Comparison of ENCODE assay signal across 9 cellular contexts in genomic region chr22:36363378-36363931, GRCh38. TPM values are rescaled to one million over a fixed set of nuclear protein-coding genes. Genes with fewer than 3 reads are reported as not detected.
A peak's percentile ranks its signal among the peaks of the same experiment; 100 is the strongest.
DNase-seq lines count a peak whose midpoint lies in the region; ATAC-seq, FAIRE-seq and TF ChIP-seq lines count a peak whose summit lies in the region.
"Had no signal": no experiment of that assay in that cellular context is flagged by ENCODE, and none has a peak within 500 bp of the region (broad histone marks: within the 10 kb centered on the region; RNA-seq: fewer than 3 reads in every experiment).

No MANE protein-coding gene starts in this region.

- H3K27me3 Mint-ChIP-seq in activated CD4-positive, alpha-beta T cell treated with anti-CD3 and anti-CD28 coated beads, Interleukin-2, amount 10 ng/mL, durations not matched to agents 24 days and 14 days: no peaks in the 10 kb centered on the region
- no peaks in the 10 kb centered on the region for H3K27me3 Mint-ChIP-seq in activated CD8-positive, alpha-beta T cell treated with anti-CD3 and anti-CD28 coated beads for 36 hours

- TF ChIP-seq CTCF in activated CD8-positive, alpha-beta T cell treated with anti-CD3 and anti-CD28 coated beads for 36 hours (IDR thresholded peaks at IDR 0.05): no peak

- H3K36me3 ChIP-seq in subcutaneous abdominal adipose tissue (ENCODE audit: control insufficient read depth in 5 of 5, insufficient read depth in 5 of 5, low read length in 5 of 5): peaks cover 0 to 14% (median 2%) of the 10 kb centered on the region in 5 donors

- H3K4me1 Mint-ChIP-seq in activated CD4-positive, alpha-beta T cell treated with anti-CD3 and anti-CD28 coated beads, Interleukin-2, amount 10 ng/mL, durations not matched to agents 24 days and 14 days: peaks cover 83% of the 10 kb centered on the region
- peaks cover 94% of the 10 kb centered on the region for H3K4me1 Mint-ChIP-seq in activated CD8-positive, alpha-beta T cell treated with anti-CD3 and anti-CD28 coated beads for 36 hours (ENCODE audit: low read depth)

- peaks cover 25 to 98% (median 77%) of the 10 kb centered on the region in 5 donors for H3K4me1 ChIP-seq in subcutaneous abdominal adipose tissue (ENCODE audit: control insufficient read depth in 5 of 5, insufficient read depth in 5 of 5, low read length in 5 of 5)

- intact Hi-C loops in activated CD4-positive, alpha-beta T cell treated with anti-CD3 and anti-CD28 coated beads, Interleukin-2, amount 10 ng/mL, durations not matched to agents 24 days and 14 days (cut with micrococcal nuclease): no loop called here
- intact Hi-C loops in activated CD8-positive, alpha-beta T cell treated with anti-CD3 and anti-CD28 coated beads for 36 hours (cut with micrococcal nuclease): no loop called here
- intact Hi-C loops in left colon (cut with DNase I, micrococcal nuclease): no loop called here

- no peak overlapping the region for H3K4me3 ChIP-seq in subcutaneous abdominal adipose tissue (ENCODE audit: low read depth in 1 of 5, low read length in 5 of 5)

- H3K9me3 ChIP-seq in subcutaneous abdominal adipose tissue (ENCODE audit: control insufficient read depth in 5 of 5, low read length in 5 of 5): no peaks in the 10 kb centered on the region

- peak overlapping the region; percentile 79 for H3K4me3 Mint-ChIP-seq in activated CD4-positive, alpha-beta T cell treated with anti-CD3 and anti-CD28 coated beads, Interleukin-2, amount 10 ng/mL, durations not matched to agents 24 days and 14 days
- H3K4me3 Mint-ChIP-seq in activated CD8-positive, alpha-beta T cell treated with anti-CD3 and anti-CD28 coated beads for 36 hours: peak overlapping the region; percentile 69

- no peak for FAIRE-seq in GM12892 (lab: Jason Lieb, UNC)

- H3K27me3 ChIP-seq in subcutaneous abdominal adipose tissue (ENCODE audit: control insufficient read depth in 5 of 5, insufficient read depth in 4 of 5, low read length in 5 of 5): no peaks in the 10 kb centered on the region

- peak overlapping the region; percentile 89 for H3K27ac Mint-ChIP-seq in activated CD4-positive, alpha-beta T cell treated with anti-CD3 and anti-CD28 coated beads, Interleukin-2, amount 10 ng/mL, durations not matched to agents 24 days and 14 days
- peak overlapping the region; percentile 98 for H3K27ac Mint-ChIP-seq in activated CD8-positive, alpha-beta T cell treated with anti-CD3 and anti-CD28 coated beads for 36 hours

- H3K27ac ChIP-seq in subcutaneous abdominal adipose tissue (ENCODE audit: low read depth, low read length): peak overlapping the region; percentile 79
- H3K27ac ChIP-seq: KMS-11 had no signal

- ATAC-seq in activated CD8-positive, alpha-beta T cell treated with anti-CD3 and anti-CD28 coated beads for 36 hours: no peak
- peak; percentile 64 for ATAC-seq in left colon

- H3K9me3 Mint-ChIP-seq in activated CD4-positive, alpha-beta T cell treated with anti-CD3 and anti-CD28 coated beads, Interleukin-2, amount 10 ng/mL, durations not matched to agents 24 days and 14 days: no peaks in the 10 kb centered on the region
- no peaks in the 10 kb centered on the region for H3K9me3 Mint-ChIP-seq in activated CD8-positive, alpha-beta T cell treated with anti-CD3 and anti-CD28 coated beads for 36 hours

- POLR2A ChIA-PET in activated CD8-positive, alpha-beta T cell treated with anti-CD3 and anti-CD28 coated beads for 36 hours (lab: Charles Lee): interaction anchor here (0.8 to 42.1 kb wide), 6 partner anchors 13 to 102 kb away, joined by 3 to 1125 read pairs (median 4); no protein-coding TSS in a partner anchor

- no peak for DNase-seq in activated CD4-positive, alpha-beta T cell treated with anti-CD3 and anti-CD28 coated beads, Interleukin-2, amount 10 ng/mL, durations not matched to agents 24 days and 14 days
- DNase-seq in activated CD4-positive, alpha-beta T cell treated with anti-CD3 and anti-CD28 coated beads for 48 hours: no peak
- DNase-seq in activated CD8-positive, alpha-beta T cell treated with anti-CD3 and anti-CD28 coated beads for 36 hours: no peak
- no peak for DNase-seq in left colon
- no peak for DNase-seq in GM03348 (ENCODE audit: low spot score)
- no peak for DNase-seq in NOMO-1 treated with DMSO at 0.1 percent for 48 hours (lab: John Stamatoyannopoulos, UW; ENCODE audit: unreplicated experiment)
- DNase-seq in GM12892 (ENCODE audit: insufficient read length): no peak

- CTCF ChIA-PET in activated CD8-positive, alpha-beta T cell treated with anti-CD3 and anti-CD28 coated beads for 36 hours (lab: Charles Lee): interaction anchor here (1.2 to 4.0 kb wide), 3 partner anchors 11 to 42 kb away, joined by 3 to 28 read pairs (median 6); no protein-coding TSS in a partner anchor

- peaks cover 39% of the 10 kb centered on the region for H3K36me3 Mint-ChIP-seq in activated CD4-positive, alpha-beta T cell treated with anti-CD3 and anti-CD28 coated beads, Interleukin-2, amount 10 ng/mL, durations not matched to agents 24 days and 14 days (ENCODE audit: low read depth)
- peaks cover 61% of the 10 kb centered on the region for H3K36me3 Mint-ChIP-seq in activated CD8-positive, alpha-beta T cell treated with anti-CD3 and anti-CD28 coated beads for 36 hours (ENCODE audit: low read depth)

- TF ChIP-seq POLR2A in GM12892 (IDR thresholded peaks at IDR 0.05; ENCODE audit: low read depth, low read length): no peak

- peak overlapping the region in 3 of 5 donors; percentile 22 to 52 (median 41) for H3K9ac ChIP-seq in subcutaneous abdominal adipose tissue (ENCODE audit: low read length in 5 of 5)
- H3K9ac ChIP-seq: KMS-11 had no signal

RNA-seq across cellular contexts. Expression of gene MYH9, which starts 24.3 kb away (rescaled TPM):
- total RNA-seq in activated CD4-positive, alpha-beta T cell treated with anti-CD3 and anti-CD28 coated beads, Interleukin-2, amount 10 ng/mL, durations not matched to agents 24 days and 14 days: 625 and 633 TPM in 2 replicates
- 100 to 1,000 TPM; 624 to 679 TPM for total RNA-seq in activated CD8-positive, alpha-beta T cell treated with anti-CD3 and anti-CD28 coated beads for 36 hours
- total RNA-seq in left colon: 100 to 1,000 TPM; 581 to 641 TPM
- polyA plus RNA-seq in GM12892 (2012; ENCODE audit: missing spikeins): 155 TPM
